ENCODE assay signal across 17 cellular contexts in the genomic region with DNA sequence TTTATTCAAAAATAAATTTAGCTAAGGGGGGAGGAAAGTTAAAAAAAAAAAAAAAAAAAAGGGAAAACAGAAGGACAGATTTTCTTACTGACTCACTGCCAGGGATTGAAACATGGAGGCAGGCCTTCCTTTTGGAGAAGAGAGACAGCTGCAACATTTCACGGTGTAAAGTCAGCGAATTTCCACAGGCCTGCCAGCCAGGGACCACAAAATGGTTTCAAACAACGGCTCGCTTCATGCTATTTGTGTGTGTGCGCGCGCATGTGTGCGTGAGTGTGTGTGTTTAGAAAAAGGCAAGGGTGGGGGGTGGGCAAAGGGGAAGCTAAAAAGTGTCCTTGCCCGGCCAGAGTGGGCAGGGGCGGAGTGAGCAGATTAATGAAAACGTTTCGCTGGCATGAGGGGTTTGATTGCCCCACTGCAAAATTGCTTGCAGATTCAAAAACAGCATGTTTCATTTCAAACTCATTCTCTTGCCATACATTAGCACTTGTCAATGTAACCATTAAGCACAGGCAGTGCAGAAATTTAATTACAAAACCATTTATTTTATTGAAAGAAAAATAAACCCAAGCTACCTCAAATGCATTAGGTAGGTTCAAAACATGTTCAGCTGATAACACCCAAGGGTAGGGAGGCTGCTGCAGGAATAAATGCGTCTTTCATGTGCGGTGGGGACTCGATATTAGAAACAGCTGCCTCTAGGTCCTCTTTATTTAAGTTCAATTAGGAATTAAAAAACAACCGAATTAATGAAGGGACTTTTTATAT.
"Had no signal": no experiment of that assay in that cellular context is flagged by ENCODE, and none has a peak within 500 bp of the region (broad histone marks: within the 10 kb centered on the region; RNA-seq: fewer than 3 reads in every experiment).

No MANE protein-coding gene starts in this region.

- H3K27ac Mint-ChIP-seq: activated naive CD8-positive, alpha-beta T cell; T-helper 2 cell treated with Interferon-gamma antibody and Interleukin-4, amounts not matched to agents 5 μg/mL and 100 μg/mL, for 36 hours had no signal

- DNase-seq: activated CD4-positive, alpha-beta T cell treated with anti-CD3 and anti-CD28 coated beads, Interleukin-2, amount 50 U/mL, for 48 hours; activated CD4-positive, CD25-positive, alpha-beta regulatory T cell treated with anti-CD3 and anti-CD28 coated beads, Interleukin-2, amount 50 U/mL, for 72 hours; activated effector memory CD4-positive, alpha-beta T cell treated with anti-CD3 and anti-CD28 coated beads, Interleukin-2, amount 50 U/mL, for 16 hours; activated T-cell treated with anti-CD3 and anti-CD28 coated beads, Interleukin-2, amount 50 U/mL, for 4 hours; anterior cingulate cortex; gastrocnemius medialis; stimulated activated CD4-positive, alpha-beta T cell treated with anti-CD3 and anti-CD28 coated beads, Interleukin-12 subunit alpha, Interleukin-12 subunit beta, amount 100 ng/mL, for 4 hours; stimulated activated naive CD4-positive, alpha-beta T cell; substantia nigra; transverse colon had no signal

- H3K36me3 Mint-ChIP-seq: activated naive CD8-positive, alpha-beta T cell had no signal

- H3K4me3 ChIP-seq: cardiac muscle cell, esophagus muscularis mucosa, gastrocnemius medialis, heart right ventricle, transverse colon had no signal

- H3K9me3 Mint-ChIP-seq: activated T-cell treated with anti-CD3 and anti-CD28 coated beads, Interleukin-2, amount 50 U/mL, for 4 hours; T-helper 2 cell treated with Interferon-gamma antibody and Interleukin-4, amounts not matched to agents 5 μg/mL and 100 μg/mL, for 36 hours had no signal

- H3K9me3 ChIP-seq: esophagus muscularis mucosa, gastrocnemius medialis, heart right ventricle, transverse colon had no signal

- FAIRE-seq: colon, keratinocyte had no signal

- H3K36me3 ChIP-seq: cardiac muscle cell, esophagus muscularis mucosa, gastrocnemius medialis, heart right ventricle, transverse colon had no signal

- H3K27ac ChIP-seq: cardiac muscle cell, esophagus muscularis mucosa, gastrocnemius medialis, transverse colon had no signal

- ATAC-seq: activated T-cell treated with anti-CD3 and anti-CD28 coated beads, Interleukin-2, amount 50 U/mL, for 4 hours had no signal

- H3K4me1 ChIP-seq: esophagus muscularis mucosa, heart right ventricle, transverse colon had no signal

- H3K4me3 Mint-ChIP-seq: activated naive CD8-positive, alpha-beta T cell; activated T-cell treated with anti-CD3 and anti-CD28 coated beads, Interleukin-2, amount 50 U/mL, for 4 hours; T-helper 2 cell treated with Interferon-gamma antibody and Interleukin-4, amounts not matched to agents 5 μg/mL and 100 μg/mL, for 36 hours had no signal
